Comparison of ENCODE assay signal across 1 cellular context in the genomic region with DNA sequence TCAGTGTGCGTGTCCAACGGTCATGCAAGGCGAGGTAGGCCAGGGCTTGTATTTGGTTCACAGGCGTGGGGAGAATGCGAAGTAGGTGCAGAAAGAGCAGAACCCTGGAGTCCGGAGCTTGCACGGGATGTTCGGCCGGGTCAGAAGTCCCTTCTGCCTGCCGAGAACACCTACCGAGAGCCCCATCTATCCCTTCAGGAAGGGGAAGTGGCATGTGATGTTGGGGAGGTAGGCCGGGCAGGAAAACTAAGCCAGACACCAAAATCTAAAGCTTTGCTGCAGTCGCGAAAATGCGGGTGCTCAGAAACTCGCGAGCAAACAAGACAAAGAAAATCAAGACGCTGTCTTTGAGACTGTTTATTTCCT.
TF ChIP-seq lines count a peak whose summit lies in the region.

No MANE protein-coding gene starts in this region.

TF ChIP-seq in HepG2, 621 proteins besides CTCF, POLR2A, EP300 and RAD21 (continued from another document and continues in another):
- TF ChIP-seq, protein P1, sequence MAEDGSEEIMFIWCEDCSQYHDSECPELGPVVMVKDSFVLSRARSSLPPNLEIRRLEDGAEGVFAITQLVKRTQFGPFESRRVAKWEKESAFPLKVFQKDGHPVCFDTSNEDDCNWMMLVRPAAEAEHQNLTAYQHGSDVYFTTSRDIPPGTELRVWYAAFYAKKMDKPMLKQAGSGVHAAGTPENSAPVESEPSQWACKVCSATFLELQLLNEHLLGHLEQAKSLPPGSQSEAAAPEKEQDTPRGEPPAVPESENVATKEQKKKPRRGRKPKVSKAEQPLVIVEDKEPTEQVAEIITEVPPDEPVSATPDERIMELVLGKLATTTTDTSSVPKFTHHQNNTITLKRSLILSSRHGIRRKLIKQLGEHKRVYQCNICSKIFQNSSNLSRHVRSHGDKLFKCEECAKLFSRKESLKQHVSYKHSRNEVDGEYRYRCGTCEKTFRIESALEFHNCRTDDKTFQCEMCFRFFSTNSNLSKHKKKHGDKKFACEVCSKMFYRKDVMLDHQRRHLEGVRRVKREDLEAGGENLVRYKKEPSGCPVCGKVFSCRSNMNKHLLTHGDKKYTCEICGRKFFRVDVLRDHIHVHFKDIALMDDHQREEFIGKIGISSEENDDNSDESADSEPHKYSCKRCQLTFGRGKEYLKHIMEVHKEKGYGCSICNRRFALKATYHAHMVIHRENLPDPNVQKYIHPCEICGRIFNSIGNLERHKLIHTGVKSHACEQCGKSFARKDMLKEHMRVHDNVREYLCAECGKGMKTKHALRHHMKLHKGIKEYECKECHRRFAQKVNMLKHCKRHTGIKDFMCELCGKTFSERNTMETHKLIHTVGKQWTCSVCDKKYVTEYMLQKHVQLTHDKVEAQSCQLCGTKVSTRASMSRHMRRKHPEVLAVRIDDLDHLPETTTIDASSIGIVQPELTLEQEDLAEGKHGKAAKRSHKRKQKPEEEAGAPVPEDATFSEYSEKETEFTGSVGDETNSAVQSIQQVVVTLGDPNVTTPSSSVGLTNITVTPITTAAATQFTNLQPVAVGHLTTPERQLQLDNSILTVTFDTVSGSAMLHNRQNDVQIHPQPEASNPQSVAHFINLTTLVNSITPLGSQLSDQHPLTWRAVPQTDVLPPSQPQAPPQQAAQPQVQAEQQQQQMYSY (CRISPR knock-in tag; IDR thresholded peaks at IDR 0.05): peak; percentile 83
- TF ChIP-seq, protein P2, sequence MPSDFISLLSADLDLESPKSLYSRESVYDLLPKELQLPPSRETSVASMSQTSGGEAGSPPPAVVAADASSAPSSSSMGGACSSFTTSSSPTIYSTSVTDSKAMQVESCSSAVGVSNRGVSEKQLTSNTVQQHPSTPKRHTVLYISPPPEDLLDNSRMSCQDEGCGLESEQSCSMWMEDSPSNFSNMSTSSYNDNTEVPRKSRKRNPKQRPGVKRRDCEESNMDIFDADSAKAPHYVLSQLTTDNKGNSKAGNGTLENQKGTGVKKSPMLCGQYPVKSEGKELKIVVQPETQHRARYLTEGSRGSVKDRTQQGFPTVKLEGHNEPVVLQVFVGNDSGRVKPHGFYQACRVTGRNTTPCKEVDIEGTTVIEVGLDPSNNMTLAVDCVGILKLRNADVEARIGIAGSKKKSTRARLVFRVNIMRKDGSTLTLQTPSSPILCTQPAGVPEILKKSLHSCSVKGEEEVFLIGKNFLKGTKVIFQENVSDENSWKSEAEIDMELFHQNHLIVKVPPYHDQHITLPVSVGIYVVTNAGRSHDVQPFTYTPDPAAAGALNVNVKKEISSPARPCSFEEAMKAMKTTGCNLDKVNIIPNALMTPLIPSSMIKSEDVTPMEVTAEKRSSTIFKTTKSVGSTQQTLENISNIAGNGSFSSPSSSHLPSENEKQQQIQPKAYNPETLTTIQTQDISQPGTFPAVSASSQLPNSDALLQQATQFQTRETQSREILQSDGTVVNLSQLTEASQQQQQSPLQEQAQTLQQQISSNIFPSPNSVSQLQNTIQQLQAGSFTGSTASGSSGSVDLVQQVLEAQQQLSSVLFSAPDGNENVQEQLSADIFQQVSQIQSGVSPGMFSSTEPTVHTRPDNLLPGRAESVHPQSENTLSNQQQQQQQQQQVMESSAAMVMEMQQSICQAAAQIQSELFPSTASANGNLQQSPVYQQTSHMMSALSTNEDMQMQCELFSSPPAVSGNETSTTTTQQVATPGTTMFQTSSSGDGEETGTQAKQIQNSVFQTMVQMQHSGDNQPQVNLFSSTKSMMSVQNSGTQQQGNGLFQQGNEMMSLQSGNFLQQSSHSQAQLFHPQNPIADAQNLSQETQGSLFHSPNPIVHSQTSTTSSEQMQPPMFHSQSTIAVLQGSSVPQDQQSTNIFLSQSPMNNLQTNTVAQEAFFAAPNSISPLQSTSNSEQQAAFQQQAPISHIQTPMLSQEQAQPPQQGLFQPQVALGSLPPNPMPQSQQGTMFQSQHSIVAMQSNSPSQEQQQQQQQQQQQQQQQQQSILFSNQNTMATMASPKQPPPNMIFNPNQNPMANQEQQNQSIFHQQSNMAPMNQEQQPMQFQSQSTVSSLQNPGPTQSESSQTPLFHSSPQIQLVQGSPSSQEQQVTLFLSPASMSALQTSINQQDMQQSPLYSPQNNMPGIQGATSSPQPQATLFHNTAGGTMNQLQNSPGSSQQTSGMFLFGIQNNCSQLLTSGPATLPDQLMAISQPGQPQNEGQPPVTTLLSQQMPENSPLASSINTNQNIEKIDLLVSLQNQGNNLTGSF (CRISPR knock-in tag; IDR thresholded peaks at IDR 0.05): no peak
- TF ChIP-seq ZBTB7B (CRISPR knock-in tag; IDR thresholded peaks at IDR 0.05) (no peak), SCMH1 (CRISPR knock-in tag; IDR thresholded peaks at IDR 0.05; ENCODE audit: borderline replicate concordance) (no peak), MAZ (IDR thresholded peaks at IDR 0.05; ENCODE audit: borderline replicate concordance, low read depth, low read length) (no peak), MAZ (CRISPR knock-in tag; IDR thresholded peaks at IDR 0.05; ENCODE audit: low read depth) (no peak), SMAD3 (CRISPR knock-in tag; IDR thresholded peaks at IDR 0.05) (no peak), ZNF674 (CRISPR knock-in tag; IDR thresholded peaks at IDR 0.05; ENCODE audit: low read depth) (no peak), NR3C1 (CRISPR knock-in tag; IDR thresholded peaks at IDR 0.05) (no peak), KLF11 (CRISPR knock-in tag; IDR thresholded peaks at IDR 0.05) (no peak), AGO2 (optimal IDR thresholded peaks at IDR 0.05; ENCODE audit: low read depth, low read length) (peak; percentile 4), ZNF383 (CRISPR knock-in tag; IDR thresholded peaks at IDR 0.05; ENCODE audit: borderline replicate concordance) (no peak), ZNF550 (CRISPR knock-in tag; IDR thresholded peaks at IDR 0.05; ENCODE audit: borderline replicate concordance) (no peak), NR2F1 (CRISPR knock-in tag; IDR thresholded peaks at IDR 0.05) (no peak), ZNF556 (CRISPR knock-in tag; IDR thresholded peaks at IDR 0.05; ENCODE audit: borderline replicate concordance) (no peak; the same call in 1 of the 2 replicates), ZC3H4 (CRISPR knock-in tag; IDR thresholded peaks at IDR 0.05; ENCODE audit: borderline replicate concordance) (no peak), SNAPC2 (CRISPR knock-in tag; IDR thresholded peaks at IDR 0.05) (no peak), KMT2A (CRISPR knock-in tag; IDR thresholded peaks at IDR 0.05) (no peak), JARID2 (CRISPR knock-in tag; IDR thresholded peaks at IDR 0.05; ENCODE audit: insufficient replicate concordance) (no peak), TARDBP (CRISPR knock-in tag; IDR thresholded peaks at IDR 0.05) (no peak), REPIN1 (CRISPR knock-in tag; IDR thresholded peaks at IDR 0.05; ENCODE audit: borderline replicate concordance, low read depth) (no peak), CEBPG (CRISPR knock-in tag; IDR thresholded peaks at IDR 0.05) (no peak), SOX6 (IDR thresholded peaks at IDR 0.05) (no peak), SOX6 (CRISPR knock-in tag; IDR thresholded peaks at IDR 0.05) (no peak), JUNB (CRISPR knock-in tag; IDR thresholded peaks at IDR 0.05; ENCODE audit: borderline replicate concordance) (no peak), ZNF678 (CRISPR knock-in tag; IDR thresholded peaks at IDR 0.05) (no peak), NRL (CRISPR knock-in tag; IDR thresholded peaks at IDR 0.05; ENCODE audit: borderline replicate concordance) (no peak; the same call in 1 of the 2 replicates), TBL1XR1 (IDR thresholded peaks at IDR 0.05; ENCODE audit: borderline replicate concordance, low read length, partially characterized antibody) (no peak), FOXK2 (IDR thresholded peaks at IDR 0.05) (no peak), GABPB1 (CRISPR knock-in tag; IDR thresholded peaks at IDR 0.05) (no peak), CREM (IDR thresholded peaks at IDR 0.05) (peak; percentile 26; the same call in 1 of the 2 replicates), CREM (CRISPR knock-in tag; IDR thresholded peaks at IDR 0.05) (no peak), ZNF30 (CRISPR knock-in tag; IDR thresholded peaks at IDR 0.05) (no peak), ZNF17 (CRISPR knock-in tag; IDR thresholded peaks at IDR 0.05) (no peak), MED8 (CRISPR knock-in tag; IDR thresholded peaks at IDR 0.05; ENCODE audit: insufficient replicate concordance) (no peak), DPF2 (CRISPR knock-in tag; IDR thresholded peaks at IDR 0.05; ENCODE audit: borderline replicate concordance, low read depth) (no peak), MTA1 (CRISPR knock-in tag; IDR thresholded peaks at IDR 0.05; ENCODE audit: borderline replicate concordance) (no peak), HOXA5 (CRISPR knock-in tag; IDR thresholded peaks at IDR 0.05) (peak; percentile 53; the same call in 1 of the 2 replicates), NPAS2 (CRISPR knock-in tag; IDR thresholded peaks at IDR 0.05; ENCODE audit: borderline replicate concordance) (no peak), ZNF672 (CRISPR knock-in tag; IDR thresholded peaks at IDR 0.05) (no peak)
- TF ChIP-seq, protein P3, sequence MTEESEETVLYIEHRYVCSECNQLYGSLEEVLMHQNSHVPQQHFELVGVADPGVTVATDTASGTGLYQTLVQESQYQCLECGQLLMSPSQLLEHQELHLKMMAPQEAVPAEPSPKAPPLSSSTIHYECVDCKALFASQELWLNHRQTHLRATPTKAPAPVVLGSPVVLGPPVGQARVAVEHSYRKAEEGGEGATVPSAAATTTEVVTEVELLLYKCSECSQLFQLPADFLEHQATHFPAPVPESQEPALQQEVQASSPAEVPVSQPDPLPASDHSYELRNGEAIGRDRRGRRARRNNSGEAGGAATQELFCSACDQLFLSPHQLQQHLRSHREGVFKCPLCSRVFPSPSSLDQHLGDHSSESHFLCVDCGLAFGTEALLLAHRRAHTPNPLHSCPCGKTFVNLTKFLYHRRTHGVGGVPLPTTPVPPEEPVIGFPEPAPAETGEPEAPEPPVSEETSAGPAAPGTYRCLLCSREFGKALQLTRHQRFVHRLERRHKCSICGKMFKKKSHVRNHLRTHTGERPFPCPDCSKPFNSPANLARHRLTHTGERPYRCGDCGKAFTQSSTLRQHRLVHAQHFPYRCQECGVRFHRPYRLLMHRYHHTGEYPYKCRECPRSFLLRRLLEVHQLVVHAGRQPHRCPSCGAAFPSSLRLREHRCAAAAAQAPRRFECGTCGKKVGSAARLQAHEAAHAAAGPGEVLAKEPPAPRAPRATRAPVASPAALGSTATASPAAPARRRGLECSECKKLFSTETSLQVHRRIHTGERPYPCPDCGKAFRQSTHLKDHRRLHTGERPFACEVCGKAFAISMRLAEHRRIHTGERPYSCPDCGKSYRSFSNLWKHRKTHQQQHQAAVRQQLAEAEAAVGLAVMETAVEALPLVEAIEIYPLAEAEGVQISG (CRISPR knock-in tag; IDR thresholded peaks at IDR 0.05): no peak
- TF ChIP-seq, protein P4, sequence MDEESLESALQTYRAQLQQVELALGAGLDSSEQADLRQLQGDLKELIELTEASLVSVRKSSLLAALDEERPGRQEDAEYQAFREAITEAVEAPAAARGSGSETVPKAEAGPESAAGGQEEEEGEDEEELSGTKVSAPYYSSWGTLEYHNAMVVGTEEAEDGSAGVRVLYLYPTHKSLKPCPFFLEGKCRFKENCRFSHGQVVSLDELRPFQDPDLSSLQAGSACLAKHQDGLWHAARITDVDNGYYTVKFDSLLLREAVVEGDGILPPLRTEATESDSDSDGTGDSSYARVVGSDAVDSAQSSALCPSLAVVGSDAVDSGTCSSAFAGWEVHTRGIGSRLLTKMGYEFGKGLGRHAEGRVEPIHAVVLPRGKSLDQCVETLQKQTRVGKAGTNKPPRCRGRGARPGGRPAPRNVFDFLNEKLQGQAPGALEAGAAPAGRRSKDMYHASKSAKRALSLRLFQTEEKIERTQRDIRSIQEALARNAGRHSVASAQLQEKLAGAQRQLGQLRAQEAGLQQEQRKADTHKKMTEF (CRISPR knock-in tag; IDR thresholded peaks at IDR 0.05): no peak
- TF ChIP-seq, protein P5, sequence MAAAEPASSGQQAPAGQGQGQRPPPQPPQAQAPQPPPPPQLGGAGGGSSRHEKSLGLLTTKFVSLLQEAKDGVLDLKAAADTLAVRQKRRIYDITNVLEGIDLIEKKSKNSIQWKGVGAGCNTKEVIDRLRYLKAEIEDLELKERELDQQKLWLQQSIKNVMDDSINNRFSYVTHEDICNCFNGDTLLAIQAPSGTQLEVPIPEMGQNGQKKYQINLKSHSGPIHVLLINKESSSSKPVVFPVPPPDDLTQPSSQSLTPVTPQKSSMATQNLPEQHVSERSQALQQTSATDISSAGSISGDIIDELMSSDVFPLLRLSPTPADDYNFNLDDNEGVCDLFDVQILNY (CRISPR knock-in tag; conservative IDR thresholded peaks at IDR 0.05): no peak
- TF ChIP-seq, protein P6, sequence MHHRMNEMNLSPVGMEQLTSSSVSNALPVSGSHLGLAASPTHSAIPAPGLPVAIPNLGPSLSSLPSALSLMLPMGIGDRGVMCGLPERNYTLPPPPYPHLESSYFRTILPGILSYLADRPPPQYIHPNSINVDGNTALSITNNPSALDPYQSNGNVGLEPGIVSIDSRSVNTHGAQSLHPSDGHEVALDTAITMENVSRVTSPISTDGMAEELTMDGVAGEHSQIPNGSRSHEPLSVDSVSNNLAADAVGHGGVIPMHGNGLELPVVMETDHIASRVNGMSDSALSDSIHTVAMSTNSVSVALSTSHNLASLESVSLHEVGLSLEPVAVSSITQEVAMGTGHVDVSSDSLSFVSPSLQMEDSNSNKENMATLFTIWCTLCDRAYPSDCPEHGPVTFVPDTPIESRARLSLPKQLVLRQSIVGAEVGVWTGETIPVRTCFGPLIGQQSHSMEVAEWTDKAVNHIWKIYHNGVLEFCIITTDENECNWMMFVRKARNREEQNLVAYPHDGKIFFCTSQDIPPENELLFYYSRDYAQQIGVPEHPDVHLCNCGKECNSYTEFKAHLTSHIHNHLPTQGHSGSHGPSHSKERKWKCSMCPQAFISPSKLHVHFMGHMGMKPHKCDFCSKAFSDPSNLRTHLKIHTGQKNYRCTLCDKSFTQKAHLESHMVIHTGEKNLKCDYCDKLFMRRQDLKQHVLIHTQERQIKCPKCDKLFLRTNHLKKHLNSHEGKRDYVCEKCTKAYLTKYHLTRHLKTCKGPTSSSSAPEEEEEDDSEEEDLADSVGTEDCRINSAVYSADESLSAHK (CRISPR knock-in tag; IDR thresholded peaks at IDR 0.05; ENCODE audit: borderline replicate concordance): no peak
- TF ChIP-seq, protein P7, sequence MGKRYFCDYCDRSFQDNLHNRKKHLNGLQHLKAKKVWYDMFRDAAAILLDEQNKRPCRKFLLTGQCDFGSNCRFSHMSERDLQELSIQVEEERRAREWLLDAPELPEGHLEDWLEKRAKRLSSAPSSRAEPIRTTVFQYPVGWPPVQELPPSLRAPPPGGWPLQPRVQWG (CRISPR knock-in tag; IDR thresholded peaks at IDR 0.05; ENCODE audit: borderline replicate concordance, low read depth): no peak
- TF ChIP-seq, protein P8, sequence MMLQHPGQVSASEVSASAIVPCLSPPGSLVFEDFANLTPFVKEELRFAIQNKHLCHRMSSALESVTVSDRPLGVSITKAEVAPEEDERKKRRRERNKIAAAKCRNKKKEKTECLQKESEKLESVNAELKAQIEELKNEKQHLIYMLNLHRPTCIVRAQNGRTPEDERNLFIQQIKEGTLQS (CRISPR knock-in tag; IDR thresholded peaks at IDR 0.05): no peak
- TF ChIP-seq, protein P9, sequence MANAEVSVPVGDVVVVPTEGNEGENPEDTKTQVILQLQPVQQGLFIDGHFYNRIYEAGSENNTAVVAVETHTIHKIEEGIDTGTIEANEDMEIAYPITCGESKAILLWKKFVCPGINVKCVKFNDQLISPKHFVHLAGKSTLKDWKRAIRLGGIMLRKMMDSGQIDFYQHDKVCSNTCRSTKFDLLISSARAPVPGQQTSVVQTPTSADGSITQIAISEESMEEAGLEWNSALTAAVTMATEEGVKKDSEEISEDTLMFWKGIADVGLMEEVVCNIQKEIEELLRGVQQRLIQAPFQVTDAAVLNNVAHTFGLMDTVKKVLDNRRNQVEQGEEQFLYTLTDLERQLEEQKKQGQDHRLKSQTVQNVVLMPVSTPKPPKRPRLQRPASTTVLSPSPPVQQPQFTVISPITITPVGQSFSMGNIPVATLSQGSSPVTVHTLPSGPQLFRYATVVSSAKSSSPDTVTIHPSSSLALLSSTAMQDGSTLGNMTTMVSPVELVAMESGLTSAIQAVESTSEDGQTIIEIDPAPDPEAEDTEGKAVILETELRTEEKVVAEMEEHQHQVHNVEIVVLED (CRISPR knock-in tag; IDR thresholded peaks at IDR 0.05; ENCODE audit: borderline replicate concordance): no peak
